Comparison of ENCODE assay signal across 17 cellular contexts in the genomic region with DNA sequence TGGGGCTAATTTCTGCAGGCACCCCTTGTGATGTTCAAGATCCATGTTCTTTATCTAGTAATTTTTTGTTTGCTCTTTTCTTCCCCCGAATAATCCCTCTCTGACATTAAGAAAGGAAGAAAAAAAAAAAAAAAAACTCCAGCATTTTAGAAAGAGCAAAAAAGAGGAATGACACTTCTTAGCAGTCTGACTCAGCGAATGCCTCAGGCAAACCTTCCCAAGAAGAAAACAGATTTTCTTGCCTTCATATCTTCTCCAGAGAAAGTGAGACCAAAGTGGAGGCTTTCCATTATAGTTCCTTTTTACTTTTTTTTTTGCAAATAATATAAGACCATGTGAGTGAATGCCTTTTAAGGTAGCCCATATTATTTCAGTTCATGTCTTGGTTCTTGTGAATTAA.
DNase-seq lines count a peak whose midpoint lies in the region; ATAC-seq lines count a peak whose summit lies in the region.
"Had no signal": no experiment of that assay in that cellular context is flagged by ENCODE, and none has a peak within 500 bp of the region (broad histone marks: within the 10 kb centered on the region; RNA-seq: fewer than 3 reads in every experiment).

No MANE protein-coding gene starts in this region.

- no peak overlapping the region for H3K4me3 Mint-ChIP-seq in activated CD8-positive, alpha-beta memory T cell treated with anti-CD3 and anti-CD28 coated beads, Interleukin-2, amount 10 ng/mL, durations not matched to agents 7 days and 5 days
- H3K4me3 Mint-ChIP-seq: CD8-positive, alpha-beta memory T cell had no signal

- DNase-seq in EL (peak; percentile 56), RPMI7951 (ENCODE audit: low read depth) (peak; percentile 78), fibroblast of gingiva (ENCODE audit: low read depth) (peak; percentile 15), trophoblast cell (peak; percentile 13 to 49), T1000 (lab: John Stamatoyannopoulos, UW) (no peak)
- no peak for DNase-seq in activated naive CD4-positive, alpha-beta T cell treated with anti-CD3 and anti-CD28 coated beads, Interleukin-2, amount 50 U/mL, for 72 hours (ENCODE audit: low spot score in 2 of 2)
- no peak for DNase-seq in activated CD8-positive, alpha-beta memory T cell treated with anti-CD3 and anti-CD28 coated beads, Interleukin-2, amount 10 ng/mL, durations not matched to agents 7 days and 5 days
- DNase-seq: ACHN; CD8-positive, alpha-beta memory T cell; NCI-H1436 treated with DMSO at 0.1 percent for 48 hours; NCI-H345; NCI-H69; NK-92 treated with Interleukin-12 subunit alpha and Interleukin-12 subunit beta, amount 100 ng/mL, for 24 hours; OCI-M1 had no signal

- H3K9me3 Mint-ChIP-seq in activated naive CD4-positive, alpha-beta T cell treated with anti-CD3 and anti-CD28 coated beads, Interleukin-2, amount 50 U/mL, for 72 hours, result peaks cover 14 to 20% of the 10 kb centered on the region in 2 donors
- peaks cover 7% of the 10 kb centered on the region for H3K9me3 Mint-ChIP-seq in activated CD8-positive, alpha-beta memory T cell treated with anti-CD3 and anti-CD28 coated beads, Interleukin-2, amount 10 ng/mL, durations not matched to agents 7 days and 5 days (ENCODE audit: low read depth)

- no peaks in the 10 kb centered on the region for H3K79me2 ChIP-seq in trophoblast cell (ENCODE audit: control insufficient read depth, insufficient read depth, low read length, poor library complexity)

- peaks cover 0 to 2% of the 10 kb centered on the region in 2 experiments for H3K4me1 ChIP-seq in trophoblast cell (ENCODE audit: control insufficient read depth in 1 of 2, insufficient read depth in 2 of 2, low read length in 2 of 2)
- H3K4me1 ChIP-seq: BLaER1, HAP-1 had no signal

- no peaks in the 10 kb centered on the region for H3K36me3 ChIP-seq in trophoblast cell (ENCODE audit: control insufficient read depth in 1 of 2, insufficient read depth in 2 of 2, low read length in 2 of 2)
- H3K36me3 ChIP-seq: BLaER1, HAP-1 had no signal

- no peaks in the 10 kb centered on the region for H3K36me3 Mint-ChIP-seq in activated naive CD4-positive, alpha-beta T cell treated with anti-CD3 and anti-CD28 coated beads, Interleukin-2, amount 50 U/mL, for 72 hours
- no peaks in the 10 kb centered on the region for H3K36me3 Mint-ChIP-seq in activated CD8-positive, alpha-beta memory T cell treated with anti-CD3 and anti-CD28 coated beads, Interleukin-2, amount 10 ng/mL, durations not matched to agents 7 days and 5 days

- no peak overlapping the region for H4K12ac ChIP-seq in trophoblast cell (ENCODE audit: low read depth, low read length)

- no peak for ATAC-seq in activated naive CD4-positive, alpha-beta T cell treated with anti-CD3 and anti-CD28 coated beads, Interleukin-2, amount 50 U/mL, for 72 hours
- ATAC-seq in GM18873 (IDR thresholded peaks at IDR 0.05; ENCODE audit: low FRiP score, unreplicated experiment), result no peak
- ATAC-seq in activated CD8-positive, alpha-beta memory T cell treated with anti-CD3 and anti-CD28 coated beads, Interleukin-2, amount 10 ng/mL, durations not matched to agents 7 days and 5 days, result no peak

- H3K14ac ChIP-seq in trophoblast cell (ENCODE audit: low read length), result no peak overlapping the region

- H2AK5ac ChIP-seq in trophoblast cell (ENCODE audit: low read length), result no peak overlapping the region

- H2BK12ac ChIP-seq in trophoblast cell (ENCODE audit: low read length), result no peak overlapping the region

- H3K18ac ChIP-seq in trophoblast cell (ENCODE audit: low read length), result no peak overlapping the region

- no peak overlapping the region for H2BK5ac ChIP-seq in trophoblast cell (ENCODE audit: low read depth, low read length, poor library complexity)

- no peaks in the 10 kb centered on the region for H3K79me1 ChIP-seq in trophoblast cell (ENCODE audit: low read length)

- no peaks in the 10 kb centered on the region for H3K9me3 ChIP-seq in trophoblast cell (ENCODE audit: insufficient read depth, low read depth, low read length)
- H3K9me3 ChIP-seq: BLaER1 had no signal

- no peak overlapping the region for H3K9ac ChIP-seq in trophoblast cell (ENCODE audit: low read length)
- H3K9ac ChIP-seq: BLaER1 had no signal

- H3K4me1 Mint-ChIP-seq in activated CD8-positive, alpha-beta memory T cell treated with anti-CD3 and anti-CD28 coated beads, Interleukin-2, amount 10 ng/mL, durations not matched to agents 7 days and 5 days, result no peaks in the 10 kb centered on the region
- H3K4me1 Mint-ChIP-seq: CD8-positive, alpha-beta memory T cell had no signal

- H2BK120ac ChIP-seq in trophoblast cell (ENCODE audit: insufficient read depth, low read length, poor library complexity), result no peak overlapping the region

- WGBS in trophoblast cell (ENCODE audit: extremely low coverage, insufficient coverage, insufficient read length), result no CpG with 5 or more reads among the region's 2 CpGs

- no peak overlapping the region for H2AFZ ChIP-seq in trophoblast cell (ENCODE audit: insufficient read depth, low read length, poor library complexity)

- no peak overlapping the region for H3K4ac ChIP-seq in trophoblast cell (ENCODE audit: low read depth, low read length)

- no peak overlapping the region for H3K27ac ChIP-seq in trophoblast cell (ENCODE audit: low read depth, low read length)
- H3K27ac ChIP-seq: BLaER1 had no signal

- no peak overlapping the region for H4K91ac ChIP-seq in trophoblast cell (ENCODE audit: low read depth, low read length)

- no peak overlapping the region for H3K4me2 ChIP-seq in trophoblast cell (ENCODE audit: low read length)
- H3K4me2 ChIP-seq: BLaER1 had no signal

- no peak overlapping the region for H3K27ac Mint-ChIP-seq in activated naive CD4-positive, alpha-beta T cell treated with anti-CD3 and anti-CD28 coated beads, Interleukin-2, amount 50 U/mL, for 72 hours
- no peak overlapping the region for H3K27ac Mint-ChIP-seq in activated CD8-positive, alpha-beta memory T cell treated with anti-CD3 and anti-CD28 coated beads, Interleukin-2, amount 10 ng/mL, durations not matched to agents 7 days and 5 days
- H3K27ac Mint-ChIP-seq: CD8-positive, alpha-beta memory T cell had no signal

- H3K27me3 Mint-ChIP-seq in activated CD8-positive, alpha-beta memory T cell treated with anti-CD3 and anti-CD28 coated beads, Interleukin-2, amount 10 ng/mL, durations not matched to agents 7 days and 5 days, result no peaks in the 10 kb centered on the region
- H3K27me3 Mint-ChIP-seq: CD8-positive, alpha-beta memory T cell had no signal

- H3K4me3 ChIP-seq in trophoblast cell (ENCODE audit: low read depth, low read length), result no peak overlapping the region
- H3K4me3 ChIP-seq: BLaER1, HAP-1 had no signal

- no peaks in the 10 kb centered on the region for H3K27me3 ChIP-seq in trophoblast cell (ENCODE audit: insufficient read depth, low read length)
- H3K27me3 ChIP-seq: BLaER1 had no signal

- no peak overlapping the region for H4K8ac ChIP-seq in trophoblast cell (ENCODE audit: low read depth, low read length)

- CTCF ChIA-PET in activated CD8-positive, alpha-beta memory T cell treated with anti-CD3 and anti-CD28 coated beads, Interleukin-2, amount 10 ng/mL, durations not matched to agents 7 days and 5 days (lab: Charles Lee), result no interaction called here

- H3K23ac ChIP-seq in trophoblast cell (ENCODE audit: low read length), result no peak overlapping the region

Comparison
In these comparisons a context has a peak if more than half of its experiments do, and no peak if none do; other contexts are left out.
1. DNase-seq: peak in EL (single experiment), RPMI7951 (single experiment), fibroblast of gingiva (single experiment) and trophoblast cell (2 of 2); none in activated naive CD4-positive, alpha-beta T cell treated with anti-CD3 and anti-CD28 coated beads, Interleukin-2, amount 50 U/mL, for 72 hours (0 of 2), T1000 (single experiment) and activated CD8-positive, alpha-beta memory T cell treated with anti-CD3 and anti-CD28 coated beads, Interleukin-2, amount 10 ng/mL, durations not matched to agents 7 days and 5 days (single experiment).